In genomic region chr9:23477908-23478307, GRCh38 we compare ENCODE assay signal across 18 cellular contexts.
DNase-seq lines count a peak whose midpoint lies in the region; ATAC-seq, FAIRE-seq and TF ChIP-seq lines count a peak whose summit lies in the region.
"Had no signal": no experiment of that assay in that cellular context is flagged by ENCODE, and none has a peak within 500 bp of the region (broad histone marks: within the 10 kb centered on the region; RNA-seq: fewer than 3 reads in every experiment).

No MANE protein-coding gene starts in this region.

- no peaks in the 10 kb centered on the region for H3K9me3 ChIP-seq in liver (ENCODE audit: control insufficient read depth in 4 of 4, low read length in 3 of 4)
- H3K9me3 ChIP-seq in HepG2 (ENCODE audit: low read length) = no peaks in the 10 kb centered on the region; the same call in 1 of the 2 replicates
- H3K9me3 ChIP-seq in endodermal cell (ENCODE audit: control insufficient read depth, low read length) = no peaks in the 10 kb centered on the region
- H3K9me3 ChIP-seq in aorta (ENCODE audit: control insufficient read depth, low read length) = no peaks in the 10 kb centered on the region

- 77% methylated on average over 2 of the region's 2 CpGs for WGBS in liver
- WGBS in HepG2 (ENCODE audit: low lambda C conversion rate) = 22% methylated on average over 2 of the region's 2 CpGs
- 95% methylated on average over 2 of the region's 2 CpGs; no CpG with 5 or more reads in 1 of the 2 experiments for WGBS in endodermal cell (ENCODE audit: insufficient coverage in 1 of 2, insufficient read length in 1 of 2), 2 experiments
- WGBS in mesendoderm (ENCODE audit: extremely low coverage, insufficient coverage, low lambda C conversion rate) = no CpG with 5 or more reads among the region's 2 CpGs
- 92 to 94% methylated on average over 2 of the region's 2 CpGs for WGBS in aorta, 2 donors

- no peak overlapping the region for H3K4me3 ChIP-seq in liver (ENCODE audit: low read depth in 1 of 3, low read length in 3 of 3)
- no peak overlapping the region for H3K4me3 ChIP-seq in HepG2 (replicated peaks in 1 of 3; ENCODE audit: insufficient read depth in 1 of 3, low read depth in 2 of 3, low read length in 3 of 3)
- H3K4me3 ChIP-seq in endodermal cell (ENCODE audit: low read length) = no peak overlapping the region
- H3K4me3 ChIP-seq in mesendoderm (ENCODE audit: low read length) = no peak overlapping the region
- no peak overlapping the region for H3K4me3 ChIP-seq in aorta (ENCODE audit: low read length in 2 of 2)
- H3K4me3 ChIP-seq: GM23338 had no signal

- no peak overlapping the region for H3K4ac ChIP-seq in mesendoderm (ENCODE audit: low read depth, low read length)

- no peak overlapping the region for H3K18ac ChIP-seq in mesendoderm (ENCODE audit: low read length)

- TF ChIP-seq EP300 in HepG2 (IDR thresholded peaks at IDR 0.05; ENCODE audit: low read depth in 2 of 2, low read length in 2 of 2) = no peak
- no peak for TF ChIP-seq EP300 in HepG2 (CRISPR knock-in tag; IDR thresholded peaks at IDR 0.05; ENCODE audit: borderline replicate concordance)

- no peak overlapping the region for H2BK120ac ChIP-seq in mesendoderm (ENCODE audit: low read depth, low read length)

- DNase-seq in HepG2 (ENCODE audit: low spot score) (no peak), endodermal cell (no peak), mesendoderm (peak; percentile 3), NCI-H748 (lab: John Stamatoyannopoulos, UW; ENCODE audit: unreplicated experiment) (no peak), aorta (no peak)
- DNase-seq: C1 segment of cervical spinal cord; Calu3; CD4-positive, alpha-beta memory T cell; COR-L47; DMS53; DMS79 treated with DMSO at 0.1 percent for 48 hours; GF-D8; H9 had no signal

- H3K36me3 Mint-ChIP-seq in endodermal cell (ENCODE audit: low read depth) = no peaks in the 10 kb centered on the region
- H3K36me3 Mint-ChIP-seq: CD4-positive, alpha-beta memory T cell had no signal

- CTCF ChIA-PET in HepG2 (lab: Yijun Ruan, JAX; ENCODE audit: low intra/inter-chr PET ratio, low total read pairs) = no interaction called here

- intact Hi-C loops in HepG2 (cut with micrococcal nuclease; ENCODE audit: unreplicated experiment) (no loop called here), aorta (cut with DNase I) (no loop called here)

- H4K8ac ChIP-seq in mesendoderm (ENCODE audit: low read depth, low read length) = no peak overlapping the region

- H3K4me2 ChIP-seq in HepG2 (ENCODE audit: low read depth, low read length) (no peak overlapping the region), mesendoderm (ENCODE audit: low read length) (no peak overlapping the region)
- H3K4me2 ChIP-seq: GM23338 had no signal

- no peaks in the 10 kb centered on the region for H3K79me1 ChIP-seq in mesendoderm (ENCODE audit: low read length)

- H3K4me1 Mint-ChIP-seq in endodermal cell = no peaks in the 10 kb centered on the region
- H3K4me1 Mint-ChIP-seq: CD4-positive, alpha-beta memory T cell; GM23338; H9 had no signal

- no peaks in the 10 kb centered on the region for H4K20me1 ChIP-seq in HepG2 (ENCODE audit: insufficient read depth, low read length)

- BruUV-seq in HepG2 (replicated peaks; lab: Mats Ljungman, UMichigan) = no TSS peak

- H2AFZ ChIP-seq in HepG2 (ENCODE audit: low read length) = no peak overlapping the region
- H2AFZ ChIP-seq: GM23338 had no signal

- H2AK5ac ChIP-seq in mesendoderm (ENCODE audit: low read length) = no peak overlapping the region

- no peak overlapping the region for H3K27ac ChIP-seq in liver (ENCODE audit: low read depth in 1 of 2, low read length in 2 of 2)
- H3K27ac ChIP-seq in HepG2 (ENCODE audit: extremely low read length, insufficient read depth, low read length) = no peak overlapping the region
- no peak overlapping the region for H3K27ac ChIP-seq in endodermal cell (ENCODE audit: low read depth, low read length)
- no peak overlapping the region for H3K27ac ChIP-seq in mesendoderm (ENCODE audit: low read depth, low read length)
- H3K27ac ChIP-seq in aorta (ENCODE audit: low read depth in 1 of 2, low read length in 2 of 2) = no peak overlapping the region

- TF ChIP-seq POLR2A in HepG2 (IDR thresholded peaks at IDR 0.05; ENCODE audit: insufficient read depth in 1 of 2, low read depth in 2 of 2, low read length in 2 of 2) = no peak

- no peak overlapping the region for H3K9ac ChIP-seq in liver (ENCODE audit: low read depth in 1 of 2, low read length in 2 of 2)
- no peak overlapping the region for H3K9ac ChIP-seq in HepG2 (ENCODE audit: insufficient read depth, low read depth, low read length)
- no peak overlapping the region for H3K9ac ChIP-seq in endodermal cell (ENCODE audit: extremely low read depth, low read length, poor library complexity, severe bottlenecking)
- no peak overlapping the region for H3K9ac ChIP-seq in mesendoderm (ENCODE audit: low read length)

- peak; percentile 13 for TF ChIP-seq CTCF in liver (IDR thresholded peaks at IDR 0.05; ENCODE audit: low read depth, low read length, missing input control)
- TF ChIP-seq CTCF in HepG2 (CRISPR knock-in tag; IDR thresholded peaks at IDR 0.05) = no peak
- peak; percentile 16 for TF ChIP-seq CTCF in endodermal cell (conservative IDR thresholded peaks at IDR 0.05)

- H4K5ac ChIP-seq in mesendoderm (ENCODE audit: low read length) = no peak overlapping the region

- no peak overlapping the region for H2BK15ac ChIP-seq in mesendoderm (replicated peaks; ENCODE audit: low read depth)

- H3K23ac ChIP-seq in mesendoderm (ENCODE audit: low read length) = no peak overlapping the region

- in situ Hi-C loops in HepG2 (cut with HindIII; ENCODE audit: extremely low pct_ligation_motif_present, low pct_unique_long_range_greater_than_20kb) = no loop called here

- H3K4me1 ChIP-seq in liver (ENCODE audit: control insufficient read depth in 4 of 4, insufficient read depth in 4 of 4, low read length in 3 of 4) = no peaks in the 10 kb centered on the region
- no peaks in the 10 kb centered on the region for H3K4me1 ChIP-seq in HepG2 (ENCODE audit: insufficient read depth, low read length)
- peaks cover 2% of the 10 kb centered on the region for H3K4me1 ChIP-seq in endodermal cell (ENCODE audit: control insufficient read depth, insufficient read depth, low read length)
- H3K4me1 ChIP-seq in mesendoderm (ENCODE audit: control insufficient read depth, low read depth, low read length) = no peaks in the 10 kb centered on the region
- no peaks in the 10 kb centered on the region for H3K4me1 ChIP-seq in aorta (ENCODE audit: control insufficient read depth in 1 of 2, insufficient read depth in 2 of 2, low read length in 2 of 2)

- H3K36me3 ChIP-seq in liver (ENCODE audit: control insufficient read depth in 4 of 4, insufficient read depth in 3 of 4, low read depth in 1 of 4, low read length in 3 of 4) = no peaks in the 10 kb centered on the region
- no peaks in the 10 kb centered on the region for H3K36me3 ChIP-seq in HepG2 (replicated peaks in 1 of 2; ENCODE audit: control insufficient read depth in 1 of 2, insufficient read depth in 2 of 2, low read length in 2 of 2)
- no peaks in the 10 kb centered on the region for H3K36me3 ChIP-seq in endodermal cell (ENCODE audit: control insufficient read depth, insufficient read depth, low read length)
- H3K36me3 ChIP-seq in mesendoderm (ENCODE audit: control insufficient read depth, insufficient read depth, low read length) = no peaks in the 10 kb centered on the region
- H3K36me3 ChIP-seq in aorta (ENCODE audit: control insufficient read depth in 1 of 2, insufficient read depth in 2 of 2, low read length in 1 of 2) = no peaks in the 10 kb centered on the region

- no peaks in the 10 kb centered on the region for H3K9me3 Mint-ChIP-seq in endodermal cell
- H3K9me3 Mint-ChIP-seq: GM23338, H9 had no signal

- no peaks in the 10 kb centered on the region for H3K79me2 ChIP-seq in HepG2 (ENCODE audit: insufficient read depth, low read length)
- H3K79me2 ChIP-seq in mesendoderm (ENCODE audit: control insufficient read depth, insufficient read depth, low read length) = no peaks in the 10 kb centered on the region

- no peak overlapping the region for H3K56ac ChIP-seq in mesendoderm (ENCODE audit: low read length)

- TF ChIP-seq RAD21 in liver (IDR thresholded peaks at IDR 0.05) (peak; percentile 72 to 79), HepG2 (CRISPR knock-in tag; IDR thresholded peaks at IDR 0.05) (no peak)

- no peak overlapping the region for H3K4me3 Mint-ChIP-seq in endodermal cell
- H3K4me3 Mint-ChIP-seq: CD4-positive, alpha-beta memory T cell; GM23338; H9 had no signal

- no peak overlapping the region for H3K27ac Mint-ChIP-seq in endodermal cell
- H3K27ac Mint-ChIP-seq: CD4-positive, alpha-beta memory T cell; GM23338; H9 had no signal

- H3K27me3 Mint-ChIP-seq in endodermal cell (ENCODE audit: insufficient read depth) = no peaks in the 10 kb centered on the region
- H3K27me3 Mint-ChIP-seq: CD4-positive, alpha-beta memory T cell had no signal

- POLR2A ChIA-PET in HepG2 (lab: Yijun Ruan, JAX) = no interaction called here

- no peaks in the 10 kb centered on the region for H3K27me3 ChIP-seq in liver (ENCODE audit: control insufficient read depth in 4 of 4, insufficient read depth in 4 of 4, low read length in 3 of 4)
- no peaks in the 10 kb centered on the region for H3K27me3 ChIP-seq in HepG2 (ENCODE audit: control insufficient read depth in 1 of 2, insufficient read depth in 2 of 2, low read length in 2 of 2)
- no peaks in the 10 kb centered on the region for H3K27me3 ChIP-seq in endodermal cell (ENCODE audit: control insufficient read depth, insufficient read depth, low read length, poor library complexity, severe bottlenecking)
- no peaks in the 10 kb centered on the region for H3K27me3 ChIP-seq in mesendoderm (ENCODE audit: insufficient read depth, low read length, poor library complexity)
- no peaks in the 10 kb centered on the region for H3K27me3 ChIP-seq in aorta (ENCODE audit: control insufficient read depth in 1 of 2, insufficient read depth in 2 of 2, low read length in 1 of 2)

- ATAC-seq in HepG2 (no peak), aorta (ENCODE audit: low FRiP score) (no peak)
- ATAC-seq: GM23338, HCT116 had no signal

- no peak overlapping the region for H2BK5ac ChIP-seq in mesendoderm (ENCODE audit: low read length)

- no peak for FAIRE-seq in HepG2 (lab: Jason Lieb, UNC)
- FAIRE-seq: GM12891, GM18507 had no signal

TF ChIP-seq in liver, 16 proteins besides CTCF, POLR2A, EP300 and RAD21 (continues in another document):
- TF ChIP-seq EGR1 (IDR thresholded peaks at IDR 0.05; ENCODE audit: low read depth in 2 of 2) (no peak), ATF3 (IDR thresholded peaks at IDR 0.05) (no peak)

TF ChIP-seq in HepG2, 621 proteins besides CTCF, POLR2A, EP300 and RAD21 (continues in another document):
- TF ChIP-seq ZIK1 (CRISPR knock-in tag; IDR thresholded peaks at IDR 0.05; ENCODE audit: borderline replicate concordance, low read depth) = no peak
- TF ChIP-seq SCMH1 (CRISPR knock-in tag; IDR thresholded peaks at IDR 0.05; ENCODE audit: borderline replicate concordance) = no peak
- TF ChIP-seq MTA1 (CRISPR knock-in tag; IDR thresholded peaks at IDR 0.05; ENCODE audit: borderline replicate concordance) = no peak
